8 cellular contexts compared by ENCODE assay signal in the genomic region with DNA sequence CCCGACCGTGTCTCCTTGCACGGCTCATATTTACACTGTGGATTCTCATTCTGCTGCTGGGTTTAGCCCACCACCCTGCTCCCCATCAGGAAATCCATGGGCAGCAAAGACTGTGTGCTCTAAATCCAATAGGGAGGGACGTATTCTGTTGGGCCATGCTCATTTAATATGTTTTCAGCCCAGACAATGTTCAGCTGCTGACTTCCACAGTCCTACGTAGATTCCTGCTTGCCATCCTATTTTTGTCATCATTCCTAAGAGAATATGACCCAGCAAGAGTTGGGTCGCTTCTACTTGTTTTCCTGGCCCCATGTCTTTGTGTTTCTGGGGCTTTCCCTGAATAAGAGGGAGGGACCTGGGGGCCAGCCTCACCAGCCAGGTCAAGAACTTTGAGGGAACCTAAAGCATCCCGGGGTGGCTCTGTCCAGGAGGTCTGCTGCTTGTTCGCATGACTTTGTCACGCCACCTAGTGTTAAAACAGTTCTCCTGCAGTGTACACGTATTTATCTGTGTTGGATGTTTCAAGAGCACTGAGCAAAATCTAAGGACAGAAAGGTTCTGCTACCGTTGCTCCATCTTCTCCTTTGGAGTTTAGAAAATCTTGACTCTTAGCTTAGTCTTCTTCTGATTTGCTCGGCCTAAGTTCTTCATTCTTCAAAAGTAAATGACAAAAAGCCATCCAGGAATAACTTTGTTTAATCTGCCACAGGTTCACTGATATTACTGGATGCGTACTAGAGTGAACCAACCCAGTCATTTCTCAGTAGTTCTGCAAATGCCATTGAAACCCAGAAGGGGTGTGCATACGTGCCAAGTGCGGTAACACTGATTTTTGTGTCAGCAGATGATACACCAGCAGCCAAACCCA.
DNase-seq lines count a peak whose midpoint lies in the region; ATAC-seq and TF ChIP-seq lines count a peak whose summit lies in the region.

No MANE protein-coding gene starts in this region.

- H3K27ac Mint-ChIP-seq in endodermal cell (no peak overlapping the region), mesothelial cell of epicardium (no peak overlapping the region)
- H3K27ac Mint-ChIP-seq in activated T-helper 2 cell treated with anti-CD3 and anti-CD28 coated beads, Interferon-gamma antibody, Interleukin-2, Interleukin-4, amounts not matched to agents 10 μg/mL and 5 μg/mL and 100 μg/mL, durations not matched to agents 14 hours and 24 hours and 36 hours: no peak overlapping the region

- H3K9me3 ChIP-seq in endodermal cell (ENCODE audit: control insufficient read depth, low read length): no peaks in the 10 kb centered on the region

- H3K36me3 ChIP-seq in endodermal cell (ENCODE audit: control insufficient read depth, insufficient read depth, low read length): no peaks in the 10 kb centered on the region

- peaks cover 11% of the 10 kb centered on the region for H3K4me1 Mint-ChIP-seq in endodermal cell
- peaks cover 22% of the 10 kb centered on the region for H3K4me1 Mint-ChIP-seq in mesothelial cell of epicardium
- no peaks in the 10 kb centered on the region for H3K4me1 Mint-ChIP-seq in activated T-helper 2 cell treated with anti-CD3 and anti-CD28 coated beads, Interferon-gamma antibody, Interleukin-2, Interleukin-4, amounts not matched to agents 10 μg/mL and 5 μg/mL and 100 μg/mL, durations not matched to agents 14 hours and 24 hours and 36 hours (ENCODE audit: low read depth)

- H3K9me3 Mint-ChIP-seq in endodermal cell (no peaks in the 10 kb centered on the region), mesothelial cell of epicardium (no peaks in the 10 kb centered on the region)
- no peaks in the 10 kb centered on the region for H3K9me3 Mint-ChIP-seq in activated T-helper 2 cell treated with anti-CD3 and anti-CD28 coated beads, Interferon-gamma antibody, Interleukin-2, Interleukin-4, amounts not matched to agents 10 μg/mL and 5 μg/mL and 100 μg/mL, durations not matched to agents 14 hours and 24 hours and 36 hours

- H3K36me3 Mint-ChIP-seq in endodermal cell (ENCODE audit: low read depth) (no peaks in the 10 kb centered on the region), mesothelial cell of epicardium (peaks cover 9% of the 10 kb centered on the region)
- no peaks in the 10 kb centered on the region for H3K36me3 Mint-ChIP-seq in activated T-helper 2 cell treated with anti-CD3 and anti-CD28 coated beads, Interferon-gamma antibody, Interleukin-2, Interleukin-4, amounts not matched to agents 10 μg/mL and 5 μg/mL and 100 μg/mL, durations not matched to agents 14 hours and 24 hours and 36 hours (ENCODE audit: low read depth)

- H3K4me3 Mint-ChIP-seq in endodermal cell (no peak overlapping the region), mesothelial cell of epicardium (no peak overlapping the region)
- no peak overlapping the region for H3K4me3 Mint-ChIP-seq in activated T-helper 2 cell treated with anti-CD3 and anti-CD28 coated beads, Interferon-gamma antibody, Interleukin-2, Interleukin-4, amounts not matched to agents 10 μg/mL and 5 μg/mL and 100 μg/mL, durations not matched to agents 14 hours and 24 hours and 36 hours (ENCODE audit: low read depth)

- ATAC-seq in GM21723 (IDR thresholded peaks at IDR 0.05; ENCODE audit: unreplicated experiment): no peak

- peak; percentile 87 for TF ChIP-seq CTCF in endodermal cell (conservative IDR thresholded peaks at IDR 0.05)
- TF ChIP-seq CTCF in mesothelial cell of epicardium (IDR thresholded peaks at IDR 0.05; ENCODE audit: unreplicated experiment): peak; percentile 74

- no peak overlapping the region for H3K4me3 ChIP-seq in endodermal cell (ENCODE audit: low read length)

- H3K9ac ChIP-seq in endodermal cell (ENCODE audit: extremely low read depth, low read length, poor library complexity, severe bottlenecking): no peak overlapping the region

- peaks cover 3% of the 10 kb centered on the region for H3K4me1 ChIP-seq in endodermal cell (ENCODE audit: control insufficient read depth, insufficient read depth, low read length)

- H3K27me3 Mint-ChIP-seq in endodermal cell (ENCODE audit: insufficient read depth) (no peaks in the 10 kb centered on the region), mesothelial cell of epicardium (ENCODE audit: low read depth) (no peaks in the 10 kb centered on the region)
- peaks cover 7% of the 10 kb centered on the region for H3K27me3 Mint-ChIP-seq in activated T-helper 2 cell treated with anti-CD3 and anti-CD28 coated beads, Interferon-gamma antibody, Interleukin-2, Interleukin-4, amounts not matched to agents 10 μg/mL and 5 μg/mL and 100 μg/mL, durations not matched to agents 14 hours and 24 hours and 36 hours (ENCODE audit: low read depth)

- H3K27ac ChIP-seq in endodermal cell (ENCODE audit: low read depth, low read length): no peak overlapping the region

- peak in 2 of 3 donors; percentile 9 to 24 for DNase-seq in stimulated activated CD4-positive, alpha-beta T cell treated with anti-CD3 and anti-CD28 coated beads, Interleukin-12 subunit alpha, Interleukin-12 subunit beta, amount 100 ng/mL, for 48 hours (ENCODE audit: low read depth in 2 of 3, low spot score in 1 of 3)
- DNase-seq in stimulated activated CD4-positive, alpha-beta T cell treated with anti-CD3 and anti-CD28 coated beads, Interleukin-4, amount 100 ng/mL, for 4 hours: no peak
- peak; percentile 51 to 67 for DNase-seq in Kasumi-1 (lab: John Stamatoyannopoulos, UW)
- DNase-seq in SW 1271 (lab: John Stamatoyannopoulos, UW): peak; percentile 13 to 65
- peak; percentile 64 for DNase-seq in endodermal cell
- no peak for DNase-seq in mesothelial cell of epicardium (ENCODE audit: low spot score in 2 of 2, unreplicated experiment in 2 of 2)
- DNase-seq in activated T-helper 2 cell treated with anti-CD3 and anti-CD28 coated beads, Interferon-gamma antibody, Interleukin-2, Interleukin-4, amounts not matched to agents 10 μg/mL and 5 μg/mL and 100 μg/mL, durations not matched to agents 14 hours and 24 hours and 36 hours (ENCODE audit: low spot score): no peak

- intact Hi-C loops in activated T-helper 2 cell treated with anti-CD3 and anti-CD28 coated beads, Interferon-gamma antibody, Interleukin-2, Interleukin-4, amounts not matched to agents 10 μg/mL and 5 μg/mL and 100 μg/mL, durations not matched to agents 14 hours and 24 hours and 36 hours (cut with micrococcal nuclease): loop anchor here (1.0 to 10.0 kb wide), 3 partner anchors 153 to 286 kb away; no protein-coding TSS in a partner anchor

- WGBS in endodermal cell (ENCODE audit: insufficient coverage in 1 of 2, insufficient read length in 1 of 2), 2 experiments: 51 to 60% methylated on average over 11 to 15 of the region's 15 CpGs

- no peaks in the 10 kb centered on the region for H3K27me3 ChIP-seq in endodermal cell (ENCODE audit: control insufficient read depth, insufficient read depth, low read length, poor library complexity, severe bottlenecking)

Comparison
In these comparisons a context has a peak if more than half of its experiments do, and no peak if none do; other contexts are left out.
1. DNase-seq: peak in stimulated activated CD4-positive, alpha-beta T cell treated with anti-CD3 and anti-CD28 coated beads, Interleukin-12 subunit alpha, Interleukin-12 subunit beta, amount 100 ng/mL, for 48 hours (2 of 3), Kasumi-1 (2 of 2), SW 1271 (2 of 2) and endodermal cell (single experiment); none in stimulated activated CD4-positive, alpha-beta T cell treated with anti-CD3 and anti-CD28 coated beads, Interleukin-4, amount 100 ng/mL, for 4 hours (0 of 2), mesothelial cell of epicardium (0 of 2) and activated T-helper 2 cell treated with anti-CD3 and anti-CD28 coated beads, Interferon-gamma antibody, Interleukin-2, Interleukin-4, amounts not matched to agents 10 μg/mL and 5 μg/mL and 100 μg/mL, durations not matched to agents 14 hours and 24 hours and 36 hours (single experiment).